In genomic region chr18:9337875-9338274, GRCh38 we compare ENCODE assay signal across 12 cellular contexts. TPM values are rescaled to one million over a fixed set of nuclear protein-coding genes. Genes with fewer than 3 reads are reported as not detected.
DNase-seq lines count a peak whose midpoint lies in the region; ATAC-seq, FAIRE-seq and TF ChIP-seq lines count a peak whose summit lies in the region.
"Had no signal": no experiment of that assay in that cellular context is flagged by ENCODE, and none has a peak within 500 bp of the region (broad histone marks: within the 10 kb centered on the region; RNA-seq: fewer than 3 reads in every experiment).

No MANE protein-coding gene starts in this region.

- in situ Hi-C loops in GM13977 (cut with MboI; ENCODE audit: low pct_unique_long_range_greater_than_20kb, low sequenced_read_pairs, unreplicated experiment) = no loop called here
- in situ Hi-C loops in K562 (cut with MboI) = loop anchor here (10.0 kb wide), 1 partner anchor 263 kb away; no protein-coding TSS in a partner anchor
- in situ Hi-C loops in G401 (cut with HindIII; ENCODE audit: low sequenced_read_pairs) = no loop called here

- ATAC-seq in K562 = no peak; the same call in 2 of the 3 replicates
- no peak for ATAC-seq in GM21619 (IDR thresholded peaks at IDR 0.05; ENCODE audit: unreplicated experiment)
- ATAC-seq in GM18870 (IDR thresholded peaks at IDR 0.05; ENCODE audit: unreplicated experiment) = no peak
- ATAC-seq: heart left ventricle had no signal

- peaks cover 18% of the 10 kb centered on the region in 2 experiments for H3K4me1 ChIP-seq in K562 (replicated peaks in 1 of 2; ENCODE audit: control insufficient read depth in 2 of 2, insufficient read depth in 2 of 2, low read length in 2 of 2)
- H3K4me1 ChIP-seq: uterus had no signal

- TF ChIP-seq EP300 in K562 (IDR thresholded peaks at IDR 0.05; ENCODE audit: low read length) = no peak

- H3K9ac ChIP-seq in K562 (ENCODE audit: insufficient read depth in 1 of 2, low read depth in 2 of 2, low read length in 2 of 2) = 0 out of 4 replicates have a peak overlapping the region, but pooled peaks of 1 of the 2 experiments have one; percentile 1

- TF ChIP-seq CTCF in AG10803 (conservative IDR thresholded peaks at IDR 0.05; ENCODE audit: low read length) = no peak
- TF ChIP-seq CTCF in GM13977 (IDR thresholded peaks at IDR 0.05; ENCODE audit: extremely low read depth, insufficient read depth, missing control alignments) = no peak
- TF ChIP-seq CTCF in K562 (IDR thresholded peaks at IDR 0.05 in 2 of 3, conservative IDR thresholded peaks at IDR 0.05 in 1 of 3; ENCODE audit: insufficient read depth in 2 of 3, low read depth in 1 of 3, low read length in 3 of 3) = no peak

- peak overlapping the region; percentile 61 for H3K27ac ChIP-seq in K562 (ENCODE audit: extremely low read depth, low read depth, low read length)
- H3K27ac ChIP-seq: heart left ventricle, sigmoid colon, uterus had no signal

- POLR2A ChIA-PET in K562 (lab: Yijun Ruan, JAX) = interaction anchor here (1.3 to 1.4 kb wide), 2 partner anchors 9 to 18 kb away, joined by 3 to 6 read pairs; no protein-coding TSS in a partner anchor

- DNase-seq in AG10803 (ENCODE audit: low read depth) (peak; percentile 18), GM13977 (ENCODE audit: low spot score) (peak; percentile 23), NOMO-1 treated with DMSO at 0.1 percent for 48 hours (lab: John Stamatoyannopoulos, UW; ENCODE audit: unreplicated experiment) (peak; percentile 78), K562 (ENCODE audit: extremely low read depth in 1 of 4, low spot score in 3 of 4) (peak in 2 of 4 experiments; percentile 22 to 55), NCI-H1436 (lab: John Stamatoyannopoulos, UW) (no peak), G401 (ENCODE audit: low spot score) (no peak)
- DNase-seq: heart left ventricle, NCI-H526, sigmoid colon, uterus had no signal

- WGBS in K562 (ENCODE audit: insufficient coverage, low coverage, missing lambda C conversion rate) = 30% methylated on average over 3 of the region's 3 CpGs

- FAIRE-seq in K562 (lab: Jason Lieb, UNC) = peak; percentile 60

- TF ChIP-seq POLR2A in K562 (conservative IDR thresholded peaks at IDR 0.05) = no peak

- CTCF ChIA-PET in K562 (lab: Yijun Ruan, JAX; ENCODE audit: low intra/inter-chr PET ratio) = no interaction called here

- 0 out of 4 replicates have a peak, but pooled peaks of 1 of the 2 experiments have one; percentile 2 for TF ChIP-seq RAD21 in K562 (CRISPR knock-in tag; conservative IDR thresholded peaks at IDR 0.05 in 1 of 2, IDR thresholded peaks at IDR 0.05 in 1 of 2)

- BruUV-seq in K562 (replicated peaks; lab: Mats Ljungman, UMichigan) = no TSS peak

- 0 out of 2 replicates have a peak, but pooled peaks cover 7% of the 10 kb centered on the region for H3K9me3 ChIP-seq in K562 (replicated peaks; ENCODE audit: control insufficient read depth, insufficient read depth, low read depth, low read length)
- H3K9me3 ChIP-seq: heart left ventricle, sigmoid colon, uterus had no signal

- H3K4me2 ChIP-seq in K562 (ENCODE audit: insufficient read depth, low read length) = 0 out of 2 replicates have a peak overlapping the region, but pooled peaks have one; percentile 28

- H3K27me3 ChIP-seq in K562 (ENCODE audit: control insufficient read depth in 2 of 2, insufficient read depth in 2 of 2, low read length in 2 of 2) = no peaks in the 10 kb centered on the region
- H3K27me3 ChIP-seq: heart left ventricle, sigmoid colon, uterus had no signal

- peak overlapping the region; percentile 1; the same call in 1 of the 2 replicates for H2AFZ ChIP-seq in K562 (ENCODE audit: low read depth, low read length)

- H3K4me3 ChIP-seq in AG10803 (ENCODE audit: low read length) = no peak overlapping the region
- H3K4me3 ChIP-seq in K562 = no peak overlapping the region
- H3K4me3 ChIP-seq: heart left ventricle, sigmoid colon, uterus had no signal

- intact Hi-C loops in K562 (cut with micrococcal nuclease) = loop anchor here (10.0 kb wide), 1 partner anchor 263 kb away; no protein-coding TSS in a partner anchor

- peaks cover 30% of the 10 kb centered on the region for H3K79me2 ChIP-seq in K562 (ENCODE audit: control insufficient read depth, insufficient read depth, low read length)

- peaks cover 47% of the 10 kb centered on the region for H3K36me3 ChIP-seq in K562 (ENCODE audit: control insufficient read depth, insufficient read depth, low read length)
- H3K36me3 ChIP-seq: uterus had no signal

- no peaks in the 10 kb centered on the region for H3K9me1 ChIP-seq in K562 (ENCODE audit: control insufficient read depth, insufficient read depth, low read length)

- no peaks in the 10 kb centered on the region for H4K20me1 ChIP-seq in K562 (replicated peaks; ENCODE audit: control insufficient read depth, insufficient read depth, low read length)

TF ChIP-seq in K562, 482 proteins besides CTCF, POLR2A, EP300 and RAD21 (continues in another document):
- 0 out of 2 replicates have a peak, but pooled peaks have one; percentile 5 for TF ChIP-seq JUN (IDR thresholded peaks at IDR 0.05; ENCODE audit: borderline replicate concordance, low read depth, low read length)
- TF ChIP-seq JUN (CRISPR knock-in tag; IDR thresholded peaks at IDR 0.05; ENCODE audit: borderline replicate concordance) = no peak
- no peak for TF ChIP-seq CBX1 (IDR thresholded peaks at IDR 0.05; ENCODE audit: low read depth)
- TF ChIP-seq CBX3 (IDR thresholded peaks at IDR 0.05; ENCODE audit: borderline replicate concordance in 1 of 2, low read length in 2 of 2) = no peak
- TF ChIP-seq SMARCE1 (IDR thresholded peaks at IDR 0.05) = peak; percentile 58; the same call in 1 of the 2 replicates
- TF ChIP-seq DMBX1 (CRISPR knock-in tag; IDR thresholded peaks at IDR 0.05; ENCODE audit: borderline replicate concordance) = no peak
- no peak for TF ChIP-seq HCFC1 (IDR thresholded peaks at IDR 0.05; ENCODE audit: low read depth, low read length)
- TF ChIP-seq ZBTB49 (CRISPR knock-in tag; IDR thresholded peaks at IDR 0.05; ENCODE audit: borderline replicate concordance) = 0 out of 2 replicates have a peak, but pooled peaks have one; percentile 32
- TF ChIP-seq ARHGAP35 (IDR thresholded peaks at IDR 0.05; ENCODE audit: partially characterized antibody) = no peak
- no peak for TF ChIP-seq U2AF1 (optimal IDR thresholded peaks at IDR 0.05; ENCODE audit: low read depth, low read length)
- TF ChIP-seq HMG20A (CRISPR knock-in tag; conservative IDR thresholded peaks at IDR 0.05) = no peak
- TF ChIP-seq MAFK (IDR thresholded peaks at IDR 0.05; ENCODE audit: low read length) = peak; percentile 46; the same call in 1 of the 2 replicates
- TF ChIP-seq ZNF311 (CRISPR knock-in tag; IDR thresholded peaks at IDR 0.05) = no peak
- TF ChIP-seq USF2 (CRISPR knock-in tag; IDR thresholded peaks at IDR 0.05) = no peak

RNA-seq across cellular contexts. Expression of gene TWSG1, which starts 3.3 kb away (rescaled TPM):
- 26.0 and 36.6 TPM in 2 replicates for total RNA-seq in K562 (2011; cell fraction: chromatin; rRNA removed; ENCODE audit: low replicate concordance)
- total RNA-seq in K562 (2011; cell fraction: nucleolus; rRNA removed) = 21.5 and 28.8 TPM in 2 replicates
- 34.2 and 50.5 TPM in 2 replicates for total RNA-seq in K562 (2011; cell fraction: nucleoplasm; rRNA removed)
- total RNA-seq in K562 (2014; rRNA removed) (17.9 and 22.5 TPM in 2 replicates), K562 (2014; rRNA removed; fragmentation: Illumina TruSeq; extraction: Trizol) (30.5 and 33.3 TPM in 2 replicates), K562 (2015; rRNA removed; fragmentation: Illumina TruSeq; extraction: Trizol) (27.0 and 31.4 TPM in 2 replicates), K562 (2021) (26.2 and 29.1 TPM in 2 replicates)
- polyA plus RNA-seq in K562 (2011; rRNA removed) (37.2 and 43.3 TPM in 2 replicates), K562 (2014; fragmentation: Illumina TruSeq; extraction: Trizol) (21.3 and 25.1 TPM in 2 replicates), K562 (2014; fragmentation: Nextera tagmentation; extraction: Ambion mirVana) (10 to 100 TPM; 10.4 to 11.3 TPM), K562 (2014; rRNA removed) (16.6 TPM in 2 replicates)
- 20.1 and 40.3 TPM in 2 replicates for polyA plus RNA-seq in K562 (2011; cell fraction: cytosol; rRNA removed)
- polyA plus RNA-seq in K562 (2011; cell fraction: nucleus; rRNA removed) = 11.0 and 18.5 TPM in 2 replicates
- polyA plus RNA-seq in K562 (2012) = 34.6 and 37.6 TPM in 2 replicates
- polyA minus RNA-seq in K562 (2011; rRNA and poly(A)+ RNA removed) = 78.2 and 99.4 TPM in 2 replicates
- polyA minus RNA-seq in K562 (2011; cell fraction: cytosol; rRNA and poly(A)+ RNA removed) = 30.4 and 37.3 TPM in 2 replicates
- polyA minus RNA-seq in K562 (2011; cell fraction: nucleus; rRNA and poly(A)+ RNA removed) = 6.6 and 15.6 TPM in 2 replicates
- total RNA-seq in G401 (2014; rRNA removed; shearing (Covaris generic)) = 31.3 and 50.7 TPM in 2 replicates

Comparison
In these comparisons a context has a peak if more than half of its experiments do, and no peak if none do; other contexts are left out.
1. DNase-seq: peak in AG10803 (single experiment), GM13977 (single experiment) and NOMO-1 treated with DMSO at 0.1 percent for 48 hours (single experiment); none in NCI-H1436 (single experiment) and G401 (single experiment).